15 cellular contexts compared by ENCODE assay signal in the genomic region with DNA sequence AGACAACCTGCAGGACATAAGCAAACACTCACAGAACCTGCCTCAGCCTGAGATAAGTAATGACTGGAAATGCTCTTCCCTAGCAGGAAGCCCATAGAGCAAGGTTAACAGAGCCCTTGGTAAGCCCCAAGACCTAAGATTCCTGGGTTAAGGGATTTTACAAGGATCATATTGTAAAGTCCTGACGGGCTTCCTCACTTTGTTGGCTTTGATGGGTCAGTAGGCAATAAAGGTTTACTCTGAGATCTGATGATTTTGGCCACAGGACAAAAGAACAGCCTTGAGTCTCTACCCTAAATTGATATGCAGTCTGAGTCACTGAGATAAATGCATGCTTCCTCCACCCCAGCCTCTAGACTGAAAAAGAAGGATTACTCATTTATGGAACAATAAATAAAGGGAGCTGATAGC.
A peak's percentile ranks its signal among the peaks of the same experiment; 100 is the strongest.
DNase-seq lines count a peak whose midpoint lies in the region; ATAC-seq, FAIRE-seq and TF ChIP-seq lines count a peak whose summit lies in the region.
"Had no signal": no experiment of that assay in that cellular context is flagged by ENCODE, and none has a peak within 500 bp of the region (broad histone marks: within the 10 kb centered on the region; RNA-seq: fewer than 3 reads in every experiment).

No MANE protein-coding gene starts in this region.

- DNase-seq in H4 (ENCODE audit: low spot score): peak; percentile 33
- DNase-seq in RPMI7951 (ENCODE audit: low read depth): peak; percentile 88
- peak; percentile 40 for DNase-seq in endothelial cell of umbilical vein (ENCODE audit: low read depth, low spot score)
- DNase-seq in osteoblast (ENCODE audit: insufficient read length, low spot score, missing footprints): peak; percentile 77
- DNase-seq in NAMALWA (ENCODE audit: low spot score): no peak
- no peak for DNase-seq in ovary
- DNase-seq in germinal center (ENCODE audit: low spot score): no peak
- DNase-seq: activated CD4-positive, alpha-beta T cell treated with anti-CD3 and anti-CD28 coated beads, Interleukin-2, amount 10 ng/mL, durations not matched to agents 24 days and 14 days; body of pancreas; hypothalamus; MM.1S; NCI-H2171; T-cell had no signal

- TF ChIP-seq EP300 in ovary (IDR thresholded peaks at IDR 0.05): no peak

- H3K4me2 ChIP-seq in endothelial cell of umbilical vein (ENCODE audit: insufficient read depth, low read length) (no peak overlapping the region), osteoblast (ENCODE audit: insufficient read depth, low read length) (peak overlapping the region; percentile 8)
- H3K4me2 ChIP-seq: BLaER1 had no signal

- WGBS in ovary, 3 donors: 5 to 15% (median 8%) methylated on average over 1 of the region's 1 CpG

- TF ChIP-seq POLR2A in endothelial cell of umbilical vein (IDR thresholded peaks at IDR 0.05; ENCODE audit: low read depth, low read length) (no peak), ovary (IDR thresholded peaks at IDR 0.05) (no peak)

- no peaks in the 10 kb centered on the region for H3K9me1 ChIP-seq in endothelial cell of umbilical vein (replicated peaks; ENCODE audit: control insufficient read depth, extremely low read depth, insufficient read depth, low read length)

- dilution Hi-C loops in endothelial cell of umbilical vein (cut with MboI; ENCODE audit: extremely low pct_ligation_motif_present, low sequenced_read_pairs): no loop called here

- H3K36me3 ChIP-seq in endothelial cell of umbilical vein (ENCODE audit: control insufficient read depth in 2 of 2, extremely low read depth in 1 of 2, insufficient read depth in 2 of 2, low read length in 2 of 2) (no peaks in the 10 kb centered on the region), osteoblast (ENCODE audit: insufficient read depth, low read length) (no peaks in the 10 kb centered on the region), ovary (no peaks in the 10 kb centered on the region)
- H3K36me3 ChIP-seq: BLaER1 had no signal

- intact Hi-C loops in endothelial cell of umbilical vein (cut with micrococcal nuclease) (no loop called here), ovary (cut with DNase I) (no loop called here)

- TF ChIP-seq CTCF in endothelial cell of umbilical vein (IDR thresholded peaks at IDR 0.05; ENCODE audit: extremely low read depth in 1 of 2, insufficient read depth in 1 of 2, low read depth in 1 of 2, low read length in 2 of 2): no peak
- no peak for TF ChIP-seq CTCF in osteoblast (IDR thresholded peaks at IDR 0.05; ENCODE audit: extremely low read depth, low read depth, low read length)
- TF ChIP-seq CTCF in ovary (IDR thresholded peaks at IDR 0.05): no peak

- FAIRE-seq in endothelial cell of umbilical vein (lab: Jason Lieb, UNC): no peak

- BruUV-seq in endothelial cell of umbilical vein (replicated peaks; lab: Mats Ljungman, UMichigan): no TSS peak

- H3K79me2 ChIP-seq in endothelial cell of umbilical vein (ENCODE audit: control insufficient read depth, insufficient read depth, low read length): no peaks in the 10 kb centered on the region
- no peaks in the 10 kb centered on the region for H3K79me2 ChIP-seq in osteoblast (ENCODE audit: insufficient read depth, low read length)

- POLR2A ChIA-PET in endothelial cell of umbilical vein (lab: Charles Lee): no interaction called here

- no peak overlapping the region for H2AFZ ChIP-seq in endothelial cell of umbilical vein (ENCODE audit: low read depth, low read length)
- no peak overlapping the region for H2AFZ ChIP-seq in osteoblast (ENCODE audit: low read length)

- CTCF ChIA-PET in endothelial cell of umbilical vein (lab: Charles Lee): interaction anchor here (0.7 to 1.0 kb wide), 2 partner anchors 85 to 299 kb away, joined by 3 to 5 read pairs; no protein-coding TSS in a partner anchor

- no peak for ATAC-seq in GM18520 (IDR thresholded peaks at IDR 0.05; ENCODE audit: unreplicated experiment)
- ATAC-seq: body of pancreas, T-cell had no signal

- peaks cover 0 to 2% of the 10 kb centered on the region in 2 experiments for H3K27me3 ChIP-seq in endothelial cell of umbilical vein (ENCODE audit: control insufficient read depth in 2 of 2, insufficient read depth in 2 of 2, low read length in 2 of 2)
- no peaks in the 10 kb centered on the region for H3K27me3 ChIP-seq in osteoblast (ENCODE audit: insufficient read depth, low read length)
- no peaks in the 10 kb centered on the region for H3K27me3 ChIP-seq in ovary
- H3K27me3 ChIP-seq: BLaER1, body of pancreas had no signal

- H3K9me3 ChIP-seq in endothelial cell of umbilical vein (replicated peaks; ENCODE audit: control insufficient read depth, insufficient read depth, low read length): no peaks in the 10 kb centered on the region
- H3K9me3 ChIP-seq in osteoblast (ENCODE audit: low read depth, low read length): no peaks in the 10 kb centered on the region
- no peaks in the 10 kb centered on the region for H3K9me3 ChIP-seq in ovary
- H3K9me3 ChIP-seq: BLaER1, body of pancreas had no signal

- H4K20me1 ChIP-seq in endothelial cell of umbilical vein (replicated peaks; ENCODE audit: control insufficient read depth, extremely low read depth, insufficient read depth, low read length) (no peaks in the 10 kb centered on the region), osteoblast (ENCODE audit: insufficient read depth, low read length) (no peaks in the 10 kb centered on the region)
- H4K20me1 ChIP-seq: BLaER1 had no signal

- H3K4me3 ChIP-seq in endothelial cell of umbilical vein (replicated peaks in 1 of 3; ENCODE audit: insufficient read depth in 1 of 3, low read depth in 1 of 3, low read length in 3 of 3) (no peak overlapping the region), osteoblast (ENCODE audit: insufficient read depth, low read length) (no peak overlapping the region), ovary (no peak overlapping the region)
- H3K4me3 ChIP-seq: BLaER1, body of pancreas had no signal

- H3K27ac ChIP-seq in endothelial cell of umbilical vein (ENCODE audit: insufficient read depth, low read depth, low read length) (no peak overlapping the region), osteoblast (ENCODE audit: low read depth, low read length) (no peak overlapping the region), ovary (no peak overlapping the region)
- H3K27ac ChIP-seq: BLaER1, body of pancreas had no signal

- no peak overlapping the region for H3K9ac ChIP-seq in endothelial cell of umbilical vein (replicated peaks; ENCODE audit: extremely low read depth, insufficient read depth, low read length)
- H3K9ac ChIP-seq: BLaER1 had no signal

- H3K4me1 ChIP-seq in endothelial cell of umbilical vein (ENCODE audit: control insufficient read depth, extremely low read depth, insufficient read depth, low read length): peaks cover 10% of the 10 kb centered on the region
- H3K4me1 ChIP-seq in osteoblast (ENCODE audit: insufficient read depth, low read length): peaks cover 22% of the 10 kb centered on the region
- H3K4me1 ChIP-seq in ovary (ENCODE audit: insufficient read depth): no peaks in the 10 kb centered on the region

TF ChIP-seq in endothelial cell of umbilical vein, 7 proteins besides CTCF, POLR2A, EP300 and RAD21:
- TF ChIP-seq GATA2 (IDR thresholded peaks at IDR 0.05; ENCODE audit: insufficient read depth, insufficient read length, low read depth, low read length) (peak; percentile 88), JUN (IDR thresholded peaks at IDR 0.05; ENCODE audit: borderline replicate concordance, insufficient read depth, insufficient read length, low read depth) (no peak), POLR2AphosphoS5 (IDR thresholded peaks at IDR 0.05; ENCODE audit: insufficient read depth, low read depth, low read length) (no peak), MYC (IDR thresholded peaks at IDR 0.05; ENCODE audit: low read depth, low read length) (no peak), FOS (IDR thresholded peaks at IDR 0.05; ENCODE audit: borderline replicate concordance, insufficient read depth, low read length) (peak; percentile 68), EZH2 (IDR thresholded peaks at IDR 0.05; ENCODE audit: borderline replicate concordance, low read depth, low read length, severe bottlenecking) (no peak)
- TF ChIP-seq, protein P1, sequence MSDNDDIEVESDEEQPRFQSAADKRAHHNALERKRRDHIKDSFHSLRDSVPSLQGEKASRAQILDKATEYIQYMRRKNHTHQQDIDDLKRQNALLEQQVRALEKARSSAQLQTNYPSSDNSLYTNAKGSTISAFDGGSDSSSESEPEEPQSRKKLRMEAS (IDR thresholded peaks at IDR 0.05; ENCODE audit: insufficient read depth, insufficient read length): no peak
TF ChIP-seq in endothelial cell of umbilical vein: peak in this region for 2.

Comparison
In these comparisons a context has a peak if more than half of its experiments do, and no peak if none do; other contexts are left out.
1. DNase-seq: peak in H4 (single experiment), RPMI7951 (single experiment), endothelial cell of umbilical vein (single experiment) and osteoblast (single experiment); none in NAMALWA (single experiment), ovary (0 of 5) and germinal center (single experiment).